In genomic region chr18:1653873-1654272, GRCh38 we compare ENCODE assay signal across 20 cellular contexts.
A peak's percentile ranks its signal among the peaks of the same experiment; 100 is the strongest.
DNase-seq lines count a peak whose midpoint lies in the region; ATAC-seq, FAIRE-seq and TF ChIP-seq lines count a peak whose summit lies in the region.
"Had no signal": no experiment of that assay in that cellular context is flagged by ENCODE, and none has a peak within 500 bp of the region (broad histone marks: within the 10 kb centered on the region; RNA-seq: fewer than 3 reads in every experiment).

No MANE protein-coding gene starts in this region.

- peak; percentile 69 to 74 for ATAC-seq in lower lobe of right lung
- ATAC-seq: GM12878 had no signal

- H3K27me3 ChIP-seq in lower lobe of right lung (ENCODE audit: low read depth) (no peaks in the 10 kb centered on the region), transverse colon (no peaks in the 10 kb centered on the region)
- H3K27me3 ChIP-seq: BE2C; BLaER1 treated with 17β-estradiol and CSF1 and Interleukin-3, amounts not matched to agents 10 nM and 100 nM had no signal

- H3K27ac ChIP-seq in lower lobe of right lung (no peak overlapping the region), transverse colon (no peak overlapping the region)
- H3K27ac ChIP-seq: BLaER1 treated with 17β-estradiol and CSF1 and Interleukin-3, amounts not matched to agents 10 nM and 100 nM; GM23248 had no signal

- no peak for TF ChIP-seq POLR2A in transverse colon (IDR thresholded peaks at IDR 0.05)

- TF ChIP-seq EP300 in transverse colon (IDR thresholded peaks at IDR 0.05; ENCODE audit: low read depth), result no peak

- no peak overlapping the region for H3K4me3 ChIP-seq in lower lobe of right lung
- H3K4me3 ChIP-seq in transverse colon, result no peak overlapping the region
- H3K4me3 ChIP-seq: BLaER1 treated with 17β-estradiol and CSF1 and Interleukin-3, amounts not matched to agents 10 nM and 100 nM; GM12878; GM23248 had no signal

- 78 to 81% methylated on average over 4 of the region's 4 CpGs for WGBS in transverse colon (ENCODE audit: low coverage in 1 of 2), 2 donors

- no peaks in the 10 kb centered on the region for H3K9me3 ChIP-seq in lower lobe of right lung
- no peaks in the 10 kb centered on the region for H3K9me3 ChIP-seq in transverse colon
- H3K9me3 ChIP-seq: BE2C had no signal

- in situ Hi-C loops in ACHN (cut with HindIII; ENCODE audit: low pct_ligation_motif_present, low pct_unique_long_range_greater_than_20kb, low sequenced_read_pairs) (no loop called here), transverse colon (cut with MboI; ENCODE audit: low pct_ligation_motif_present in 1 of 4, low pct_unique_long_range_greater_than_20kb in 1 of 4, low sequenced_read_pairs in 3 of 4) (no loop called here)

- DNase-seq in NCI-H460 (ENCODE audit: extremely low read depth, low read depth) (peak; percentile 21), lower lobe of right lung (no peak), urothelium cell line (ENCODE audit: low spot score) (no peak), ACHN (no peak), transverse colon (no peak), NCI-H2081 (lab: John Stamatoyannopoulos, UW) (no peak)
- DNase-seq: BE2C; CD4-positive, alpha-beta T cell; CD8-positive, alpha-beta memory T cell; DMS 273 treated with DMSO at 0.1 percent for 48 hours; DMS79; EL; GDM1; GM23248; H7; HCEC 1CT had no signal

- H3K36me3 ChIP-seq in lower lobe of right lung (no peaks in the 10 kb centered on the region), transverse colon (no peaks in the 10 kb centered on the region)
- H3K36me3 ChIP-seq: BE2C; BLaER1 treated with 17β-estradiol and CSF1 and Interleukin-3, amounts not matched to agents 10 nM and 100 nM had no signal

- H3K4me1 ChIP-seq in lower lobe of right lung (no peaks in the 10 kb centered on the region), transverse colon (no peaks in the 10 kb centered on the region)
- H3K4me1 ChIP-seq: BE2C had no signal

- TF ChIP-seq CTCF in lower lobe of right lung (IDR thresholded peaks at IDR 0.05), result no peak
- no peak for TF ChIP-seq CTCF in transverse colon (IDR thresholded peaks at IDR 0.05)

- peak; percentile 27 for FAIRE-seq in urothelium cell line (lab: Jason Lieb, UNC)
- FAIRE-seq: GM12878, GM19239, H1 had no signal

- intact Hi-C loops in lower lobe of right lung (cut with DNase I), result no loop called here
- intact Hi-C loops in transverse colon (cut with DNase I; ENCODE audit: low total_unique reads), result no loop called here
